ENCODE assay signal across 7 cellular contexts in the genomic region with DNA sequence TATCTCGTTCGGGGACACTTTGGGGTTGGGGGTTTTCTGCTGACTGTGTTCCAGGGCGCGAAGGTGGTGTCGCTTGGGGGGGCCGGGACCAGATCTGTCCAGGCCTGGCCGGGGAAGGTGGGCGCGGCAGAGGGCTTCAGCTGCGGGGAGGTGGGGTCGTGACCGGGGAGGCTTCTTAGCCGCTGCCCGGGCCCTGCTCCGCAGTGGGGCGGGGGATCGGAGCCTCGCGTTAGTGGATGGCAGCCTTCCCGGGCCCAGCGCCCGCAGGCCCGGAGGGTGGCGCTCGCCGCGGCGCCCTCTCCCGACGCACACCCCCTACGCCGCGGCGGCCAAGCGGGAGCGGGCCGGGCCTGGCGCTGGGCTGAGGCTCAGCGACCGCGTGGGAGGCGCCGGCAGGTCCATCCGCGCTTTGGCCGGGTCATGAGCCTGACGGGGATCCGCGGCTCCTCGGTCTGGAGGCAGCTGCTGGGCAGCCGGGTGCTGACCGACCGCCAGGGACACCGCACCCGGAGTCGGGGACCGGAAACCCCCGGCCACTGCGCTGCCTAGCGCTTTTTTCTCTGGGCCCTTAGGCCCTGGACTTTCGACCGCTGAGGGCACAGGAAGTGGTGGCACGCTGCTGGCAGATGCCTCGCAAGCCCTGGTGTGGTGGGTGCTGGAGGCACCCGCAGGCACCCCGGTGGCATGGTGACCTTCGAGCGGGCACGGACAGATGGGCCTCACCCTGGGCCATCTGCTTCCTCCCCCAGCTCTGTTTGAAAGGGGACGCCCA. TPM values are rescaled to one million over a fixed set of nuclear protein-coding genes. Genes with fewer than 3 reads are reported as not detected.
A peak's percentile ranks its signal among the peaks of the same experiment; 100 is the strongest.
DNase-seq lines count a peak whose midpoint lies in the region; ATAC-seq and TF ChIP-seq lines count a peak whose summit lies in the region.

No MANE protein-coding gene starts in this region.

- peak; percentile 37 for TF ChIP-seq CTCF in GM12865 (IDR thresholded peaks at IDR 0.05; ENCODE audit: insufficient read depth, low read depth, low read length, missing control alignments)

- peak; percentile 24 for ATAC-seq in HG03095 (IDR thresholded peaks at IDR 0.05; ENCODE audit: unreplicated experiment)
- ATAC-seq in left colon, result peak; percentile 59

- H3K4me3 ChIP-seq in GM12865 (ENCODE audit: low read depth, low read length), result peak overlapping the region; percentile 67

- DNase-seq in GM12865 (ENCODE audit: low read depth) (peak; percentile 64), SW480 (ENCODE audit: low spot score) (peak; percentile 56), cerebellum (ENCODE audit: low spot score) (peak; percentile 55), left colon (peak; percentile 71 to 73)
- peak; percentile 24 to 26 for DNase-seq in stimulated activated CD4-positive, alpha-beta T cell treated with anti-CD3 and anti-CD28 coated beads, Interleukin-4, amount 100 ng/mL, for 48 hours (ENCODE audit: low read depth in 2 of 2)
- DNase-seq in effector CD4-positive, alpha-beta T cell, result no peak

- intact Hi-C loops in left colon (cut with DNase I, micrococcal nuclease), result no loop called here

RNA-seq across cellular contexts. Expression of gene AGAP3, which starts 1.2 kb away (rescaled TPM):
- total RNA-seq in cerebellum (69.8 TPM), left colon (10 to 100 TPM; 50.8 to 64.0 TPM)

RNA-seq across cellular contexts. Expression of gene TMUB1, which starts 4.1 kb away (rescaled TPM):
- 7.6 TPM for total RNA-seq in cerebellum
- 10 to 100 TPM; 72.4 to 80.7 TPM for total RNA-seq in left colon

RNA-seq across cellular contexts. Expression of gene FASTK, which starts 6.8 kb away (rescaled TPM):
- total RNA-seq in cerebellum (26.5 TPM), left colon (100 to 1,000 TPM in 1 of 2 donors, 10 to 100 TPM in 1; 82.0 to 108 TPM)

RNA-seq across cellular contexts. Expression of gene SLC4A2, which starts 28.0 kb away (rescaled TPM):
- total RNA-seq in cerebellum (15.8 TPM), left colon (10 to 100 TPM; 76.7 to 97.4 TPM)

RNA-seq across cellular contexts. Expression of gene CDK5, which starts 29.7 kb away (rescaled TPM):
- total RNA-seq in cerebellum, result 21.6 TPM
- total RNA-seq in left colon, result 10 to 100 TPM; 12.8 to 15.1 TPM
